ENCODE assay signal across 21 cellular contexts in genomic region chr11:78400116-78400515, GRCh38. TPM values are rescaled to one million over a fixed set of nuclear protein-coding genes. Genes with fewer than 3 reads are reported as not detected.
DNase-seq lines count a peak whose midpoint lies in the region; ATAC-seq, FAIRE-seq and TF ChIP-seq lines count a peak whose summit lies in the region.
"Had no signal": no experiment of that assay in that cellular context is flagged by ENCODE, and none has a peak within 500 bp of the region (broad histone marks: within the 10 kb centered on the region; RNA-seq: fewer than 3 reads in every experiment).

No MANE protein-coding gene starts in this region.

- H2AFZ ChIP-seq in IMR-90 (replicated peaks; ENCODE audit: low read length, poor library complexity) (no peak overlapping the region), K562 (ENCODE audit: low read depth, low read length) (no peak overlapping the region)
- H2AFZ ChIP-seq: PC-9 had no signal

- TF ChIP-seq POLR2A in IMR-90 (IDR thresholded peaks at IDR 0.05; ENCODE audit: low read depth, low read length) (no peak), K562 (conservative IDR thresholded peaks at IDR 0.05) (no peak)

- H3K4me3 Mint-ChIP-seq in T-helper 2 cell treated with Interferon-gamma antibody and Interleukin-4, amounts not matched to agents 5 μg/mL and 100 μg/mL, for 36 hours = no peak overlapping the region
- no peak overlapping the region for H3K4me3 Mint-ChIP-seq in nephron progenitor cell

- H3K4ac ChIP-seq in IMR-90 (ENCODE audit: low read depth, low read length) = no peak overlapping the region

- H3K27ac Mint-ChIP-seq in T-helper 2 cell treated with Interferon-gamma antibody and Interleukin-4, amounts not matched to agents 5 μg/mL and 100 μg/mL, for 36 hours = peak overlapping the region; percentile 70
- peak overlapping the region; percentile 43 for H3K27ac Mint-ChIP-seq in nephron progenitor cell

- no peak overlapping the region for H3K23ac ChIP-seq in IMR-90 (ENCODE audit: low read depth, low read length)

- H3K14ac ChIP-seq in IMR-90 (replicated peaks; ENCODE audit: low read depth, low read length) = 0 out of 2 replicates have a peak overlapping the region, but pooled peaks have one; percentile 68

- no peak overlapping the region for H4K8ac ChIP-seq in IMR-90 (ENCODE audit: low read depth in 2 of 2, low read length in 2 of 2)

- in situ Hi-C loops in IMR-90 (cut with MboI; ENCODE audit: low sequenced_read_pairs) = no loop called here
- in situ Hi-C loops in K562 (cut with MboI) = no loop called here
- in situ Hi-C loops in GM13976 (cut with MboI; ENCODE audit: low sequenced_read_pairs, unreplicated experiment) = no loop called here

- no peaks in the 10 kb centered on the region for H3K9me3 ChIP-seq in IMR-90 (ENCODE audit: control insufficient read depth, insufficient read depth, low read length)
- no peaks in the 10 kb centered on the region for H3K9me3 ChIP-seq in K562 (replicated peaks; ENCODE audit: control insufficient read depth, insufficient read depth, low read depth, low read length)
- H3K9me3 ChIP-seq in aorta (ENCODE audit: control insufficient read depth, low read length) = no peaks in the 10 kb centered on the region

- H3K9me3 Mint-ChIP-seq in T-helper 2 cell treated with Interferon-gamma antibody and Interleukin-4, amounts not matched to agents 5 μg/mL and 100 μg/mL, for 36 hours = no peaks in the 10 kb centered on the region
- no peaks in the 10 kb centered on the region for H3K9me3 Mint-ChIP-seq in nephron progenitor cell

- 0 out of 2 replicates have a peak overlapping the region, but pooled peaks have one; percentile 45 for H2BK20ac ChIP-seq in IMR-90 (ENCODE audit: low read depth, low read length)

- peak; percentile 21; the same call in 1 of the 2 replicates for ATAC-seq in IMR-90 (ENCODE audit: low read depth)
- peak; percentile 61 for ATAC-seq in K562
- ATAC-seq in aorta (ENCODE audit: low FRiP score) = no peak
- no peak for ATAC-seq in HG02642 (IDR thresholded peaks at IDR 0.05; ENCODE audit: poor library complexity, unreplicated experiment)

- peak; percentile 74 for FAIRE-seq in K562 (lab: Jason Lieb, UNC)

- H3K18ac ChIP-seq in IMR-90 (ENCODE audit: low read depth, low read length) = no peak overlapping the region

- TF ChIP-seq CTCF in IMR-90 (conservative IDR thresholded peaks at IDR 0.05; ENCODE audit: low read depth, low read length) (no peak), K562 (IDR thresholded peaks at IDR 0.05 in 2 of 3, conservative IDR thresholded peaks at IDR 0.05 in 1 of 3; ENCODE audit: insufficient read depth in 2 of 3, low read depth in 1 of 3, low read length in 3 of 3) (no peak), nephron progenitor cell (IDR thresholded peaks at IDR 0.05) (no peak), GM13976 (IDR thresholded peaks at IDR 0.05; ENCODE audit: borderline replicate concordance, control extremely low read depth, extremely low read depth, insufficient read depth, missing control alignments) (no peak)

- WGBS in IMR-90 (ENCODE audit: extremely low coverage in 2 of 2, insufficient read length in 1 of 2), 2 experiments = no CpG with 5 or more reads among the region's 1 CpG
- 0% methylated on average over 1 of the region's 1 CpG for WGBS in K562 (ENCODE audit: insufficient coverage, low coverage, missing lambda C conversion rate)
- 19 to 47% methylated on average over 1 of the region's 1 CpG for WGBS in aorta, 2 donors

- H4K91ac ChIP-seq in IMR-90 (ENCODE audit: insufficient read depth, low read depth, low read length) = no peak overlapping the region

- BruUV-seq in IMR-90 (replicated peaks; lab: Mats Ljungman, UMichigan) (no TSS peak), K562 (replicated peaks; lab: Mats Ljungman, UMichigan) (no TSS peak)

- H3K9ac ChIP-seq in IMR-90 (ENCODE audit: low read depth, low read length) = no peak overlapping the region
- peak overlapping the region in 1 of 2 experiments; percentile 25; a peak in 1 of 4 replicates for H3K9ac ChIP-seq in K562 (ENCODE audit: insufficient read depth in 1 of 2, low read depth in 2 of 2, low read length in 2 of 2)

- H3K27me3 ChIP-seq in IMR-90 (ENCODE audit: control insufficient read depth, insufficient read depth, low read length) (no peaks in the 10 kb centered on the region), K562 (ENCODE audit: control insufficient read depth in 2 of 2, insufficient read depth in 2 of 2, low read length in 2 of 2) (no peaks in the 10 kb centered on the region), aorta (ENCODE audit: control insufficient read depth in 1 of 2, insufficient read depth in 2 of 2, low read length in 1 of 2) (no peaks in the 10 kb centered on the region)

- H3K4me1 Mint-ChIP-seq in T-helper 2 cell treated with Interferon-gamma antibody and Interleukin-4, amounts not matched to agents 5 μg/mL and 100 μg/mL, for 36 hours (ENCODE audit: low read depth) = peaks cover 56% of the 10 kb centered on the region
- H3K4me1 Mint-ChIP-seq in nephron progenitor cell = peaks cover 10% of the 10 kb centered on the region

- H4K5ac ChIP-seq in IMR-90 (ENCODE audit: low read depth, low read length) = no peak overlapping the region

- H3K56ac ChIP-seq in IMR-90 (ENCODE audit: extremely low read depth, insufficient read depth, low read length) = no peak overlapping the region

- peak; percentile 68 for TF ChIP-seq EP300 in K562 (IDR thresholded peaks at IDR 0.05; ENCODE audit: low read length)

- intact Hi-C loops in IMR-90 (cut with micrococcal nuclease) (no loop called here), K562 (cut with micrococcal nuclease) (no loop called here), aorta (cut with DNase I) (no loop called here)

- dilution Hi-C loops in IMR-90 (cut with HindIII; ENCODE audit: low sequenced_read_pairs, unreplicated experiment) = no loop called here

- H3K27ac ChIP-seq in IMR-90 (ENCODE audit: insufficient read depth, low read length) (no peak overlapping the region), K562 (ENCODE audit: extremely low read depth, low read depth, low read length) (peak overlapping the region; percentile 67), aorta (ENCODE audit: low read depth in 1 of 2, low read length in 2 of 2) (no peak overlapping the region)
- H3K27ac ChIP-seq: 22Rv1, C4-2B, PC-9, RWPE1 had no signal

- POLR2A ChIA-PET in IMR-90 (lab: Charles Lee; ENCODE audit: unreplicated experiment) = no interaction called here
- POLR2A ChIA-PET in K562 (lab: Yijun Ruan, JAX) = interaction anchor here (0.6 to 2.2 kb wide), 7 partner anchors 10 to 24 kb away, joined by 3 to 11 read pairs (median 5); partner anchors contain the start of gene GAB2

- no peaks in the 10 kb centered on the region for H3K36me3 ChIP-seq in IMR-90 (ENCODE audit: control insufficient read depth, insufficient read depth, low read length)
- peaks cover 3% of the 10 kb centered on the region; the same call in 1 of the 3 replicates for H3K36me3 ChIP-seq in K562 (ENCODE audit: control insufficient read depth, insufficient read depth, low read length)
- H3K36me3 ChIP-seq in aorta (ENCODE audit: control insufficient read depth in 1 of 2, insufficient read depth in 2 of 2, low read length in 1 of 2) = no peaks in the 10 kb centered on the region

- no peak overlapping the region for H2BK5ac ChIP-seq in IMR-90 (ENCODE audit: low read depth, low read length, poor library complexity, severe bottlenecking)

- peaks cover 3% of the 10 kb centered on the region; the same call in 1 of the 2 replicates for H3K9me1 ChIP-seq in IMR-90 (ENCODE audit: insufficient read depth, low read length)
- no peaks in the 10 kb centered on the region for H3K9me1 ChIP-seq in K562 (ENCODE audit: control insufficient read depth, insufficient read depth, low read length)

- H2AK9ac ChIP-seq in IMR-90 (replicated peaks; ENCODE audit: low read depth, low read length, poor library complexity) = no peak overlapping the region

- H2BK15ac ChIP-seq in IMR-90 (ENCODE audit: low read depth, low read length) = no peak overlapping the region; the same call in 2 of the 3 replicates

- CTCF ChIA-PET in IMR-90 (lab: Yijun Ruan, JAX) = no interaction called here
- CTCF ChIA-PET in K562 (lab: Yijun Ruan, JAX; ENCODE audit: low intra/inter-chr PET ratio) = interaction anchor here (0.6 kb wide), 1 partner anchor 19 kb away, joined by 3 read pairs; no protein-coding TSS in a partner anchor

- TF ChIP-seq RAD21 in IMR-90 (IDR thresholded peaks at IDR 0.05; ENCODE audit: low read length) (no peak), K562 (CRISPR knock-in tag; conservative IDR thresholded peaks at IDR 0.05 in 1 of 2, IDR thresholded peaks at IDR 0.05 in 1 of 2) (no peak)

- H3K4me2 ChIP-seq in IMR-90 (ENCODE audit: low read depth, low read length) = no peak overlapping the region
- 0 out of 2 replicates have a peak overlapping the region, but pooled peaks have one; percentile 5 for H3K4me2 ChIP-seq in K562 (ENCODE audit: insufficient read depth, low read length)
- H3K4me2 ChIP-seq: PC-9 had no signal

- no peak overlapping the region for H2BK120ac ChIP-seq in IMR-90 (ENCODE audit: low read depth, low read length)

- H3K27me3 Mint-ChIP-seq in T-helper 2 cell treated with Interferon-gamma antibody and Interleukin-4, amounts not matched to agents 5 μg/mL and 100 μg/mL, for 36 hours (ENCODE audit: low read depth) = no peaks in the 10 kb centered on the region
- H3K27me3 Mint-ChIP-seq in nephron progenitor cell (ENCODE audit: low read depth, poor library complexity) = no peaks in the 10 kb centered on the region

- H3K4me3 ChIP-seq in IMR-90 (ENCODE audit: insufficient read depth, low read depth, low read length) (no peak overlapping the region), K562 (no peak overlapping the region), aorta (ENCODE audit: low read length in 2 of 2) (no peak overlapping the region)
- H3K4me3 ChIP-seq: PC-9 had no signal

- no peak overlapping the region; the same call in 1 of the 2 replicates for H2AK5ac ChIP-seq in IMR-90 (ENCODE audit: low read depth, low read length)

- H3K4me1 ChIP-seq in IMR-90 (ENCODE audit: control insufficient read depth, insufficient read depth, low read length) = no peaks in the 10 kb centered on the region
- H3K4me1 ChIP-seq in K562 (replicated peaks in 1 of 2; ENCODE audit: control insufficient read depth in 2 of 2, insufficient read depth in 2 of 2, low read length in 2 of 2) = peaks cover 24 to 57% of the 10 kb centered on the region in 2 experiments
- peaks cover 5 to 6% of the 10 kb centered on the region in 2 donors for H3K4me1 ChIP-seq in aorta (ENCODE audit: control insufficient read depth in 1 of 2, insufficient read depth in 2 of 2, low read length in 2 of 2)

- H4K20me1 ChIP-seq in IMR-90 (ENCODE audit: insufficient read depth, low read length) (peaks cover 3% of the 10 kb centered on the region; the same call in 1 of the 2 replicates), K562 (replicated peaks; ENCODE audit: control insufficient read depth, insufficient read depth, low read length) (peaks cover under 1% of the 10 kb centered on the region; the same call in 1 of the 2 replicates)

- H3K79me1 ChIP-seq in IMR-90 (ENCODE audit: low read depth in 1 of 2, low read length in 2 of 2) = peaks cover 31 to 38% of the 10 kb centered on the region in 2 experiments

- H3K79me2 ChIP-seq in K562 (ENCODE audit: control insufficient read depth, insufficient read depth, low read length) = peaks cover 95% of the 10 kb centered on the region

- DNase-seq in T-helper 2 cell treated with Interferon-gamma antibody and Interleukin-4, amounts not matched to agents 5 μg/mL and 100 μg/mL, for 36 hours (ENCODE audit: low spot score) = no peak
- no peak for DNase-seq in T-helper 2 cell
- no peak for DNase-seq in IMR-90
- DNase-seq in K562 (ENCODE audit: extremely low read depth in 1 of 4, low spot score in 3 of 4) = peak in 2 of 4 experiments; percentile 53 to 81
- DNase-seq in nephron progenitor cell = no peak
- no peak for DNase-seq in aorta
- DNase-seq in GM13976 (ENCODE audit: low spot score) = no peak
- DNase-seq: AML-193, DMS 273 treated with DMSO at 0.1 percent for 48 hours, GF-D8, GOT3, Karpas-422, NCI-H1048, NCI-H1436, NCI-H1930, NCI-H526, PC-9 had no signal

- H3K36me3 Mint-ChIP-seq in T-helper 2 cell treated with Interferon-gamma antibody and Interleukin-4, amounts not matched to agents 5 μg/mL and 100 μg/mL, for 36 hours (ENCODE audit: low read depth) = peaks cover 48% of the 10 kb centered on the region
- no peaks in the 10 kb centered on the region for H3K36me3 Mint-ChIP-seq in nephron progenitor cell (ENCODE audit: low read depth)

RNA-seq across cellular contexts. Expression of gene GAB2, which starts 17.5 kb away (rescaled TPM):
- total RNA-seq in IMR-90 (2012; rRNA removed) = 5.6 and 5.9 TPM in 2 replicates
- polyA plus RNA-seq in IMR-90 (2012; rRNA removed) = 3.2 and 3.3 TPM in 2 replicates
- 2.8 and 3.4 TPM in 2 replicates for polyA plus RNA-seq in IMR-90 (2012; cell fraction: cytosol; rRNA removed)
- 4.3 and 7.5 TPM in 2 replicates for polyA plus RNA-seq in IMR-90 (2012; cell fraction: nucleus; rRNA removed; ENCODE audit: low replicate concordance)
- total RNA-seq in K562 (2011; cell fraction: chromatin; rRNA removed; ENCODE audit: low replicate concordance) = 43.7 and 72.8 TPM in 2 replicates
- 21.3 and 24.9 TPM in 2 replicates for total RNA-seq in K562 (2011; cell fraction: nucleolus; rRNA removed)
- 28.6 and 29.0 TPM in 2 replicates for total RNA-seq in K562 (2011; cell fraction: nucleoplasm; rRNA removed)
- total RNA-seq in K562 (2014; rRNA removed) = 13.7 and 15.0 TPM in 2 replicates
- total RNA-seq in K562 (2014; rRNA removed; fragmentation: Illumina TruSeq; extraction: Trizol) = 17.6 and 18.6 TPM in 2 replicates
- 18.1 and 18.7 TPM in 2 replicates for total RNA-seq in K562 (2015; rRNA removed; fragmentation: Illumina TruSeq; extraction: Trizol)
- 25.4 and 35.2 TPM in 2 replicates for total RNA-seq in K562 (2021)
- polyA plus RNA-seq in K562 (2011; rRNA removed) = 11.9 and 15.5 TPM in 2 replicates
- 10.3 and 11.7 TPM in 2 replicates for polyA plus RNA-seq in K562 (2011; cell fraction: cytosol; rRNA removed)
- 25.3 and 30.6 TPM in 2 replicates for polyA plus RNA-seq in K562 (2011; cell fraction: nucleus; rRNA removed)
- 23.9 and 82.9 TPM in 2 replicates for polyA plus RNA-seq in K562 (2012)
- polyA plus RNA-seq in K562 (2014; fragmentation: Illumina TruSeq; extraction: Trizol) = 24.7 and 25.9 TPM in 2 replicates
- 1 to 10 TPM; 2.3 to 6.5 TPM for polyA plus RNA-seq in K562 (2014; fragmentation: Nextera tagmentation; extraction: Ambion mirVana)
- 10.9 and 16.1 TPM in 2 replicates for polyA plus RNA-seq in K562 (2014; rRNA removed)
- 25.7 and 32.4 TPM in 2 replicates for polyA minus RNA-seq in K562 (2011; rRNA and poly(A)+ RNA removed)
- 9.1 and 16.6 TPM in 2 replicates for polyA minus RNA-seq in K562 (2011; cell fraction: cytosol; rRNA and poly(A)+ RNA removed)
- 10.6 and 19.3 TPM in 2 replicates for polyA minus RNA-seq in K562 (2011; cell fraction: nucleus; rRNA and poly(A)+ RNA removed)
- total RNA-seq in aorta = 10 to 100 TPM; 80.9 to 82.6 TPM
- 10 to 100 TPM; 19.3 to 29.4 TPM for polyA plus RNA-seq in aorta

Comparison
In these comparisons a context has a peak if more than half of its experiments do, and no peak if none do; other contexts are left out.
1. ATAC-seq: peak in IMR-90 (single experiment) and K562 (single experiment); none in aorta (single experiment) and HG02642 (single experiment).